8 cellular contexts compared by ENCODE assay signal in the genomic region with DNA sequence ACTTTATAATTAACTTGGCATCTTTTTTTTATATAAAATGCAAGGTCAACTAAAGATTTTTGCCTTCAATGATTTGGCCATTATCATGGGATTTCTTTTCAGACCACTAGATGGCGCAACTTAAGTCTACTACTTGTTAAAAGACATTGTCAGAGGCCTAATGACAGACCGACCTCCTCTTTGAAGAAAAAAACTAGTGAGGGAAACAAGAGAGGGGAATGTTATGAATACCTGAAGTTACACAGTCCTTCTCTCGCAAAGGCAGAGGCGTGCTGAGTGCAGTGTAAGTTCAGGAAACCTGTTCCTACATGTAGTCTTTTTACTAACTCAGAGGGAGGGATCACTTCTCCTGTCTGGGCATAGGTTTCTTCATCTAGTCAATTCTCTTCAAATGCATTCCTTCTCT.
DNase-seq lines count a peak whose midpoint lies in the region; ATAC-seq and TF ChIP-seq lines count a peak whose summit lies in the region.

No MANE protein-coding gene starts in this region.

- DNase-seq in stimulated activated CD4-positive, alpha-beta T cell treated with anti-CD3 and anti-CD28 coated beads, Interleukin-4, amount 100 ng/mL, for 24 hours = peak; percentile 36
- no peak for DNase-seq in stimulated activated CD4-positive, alpha-beta T cell treated with anti-CD3 and anti-CD28 coated beads, Interleukin-4, amount 100 ng/mL, for 1 hour
- DNase-seq in NCI-H748 (lab: John Stamatoyannopoulos, UW; ENCODE audit: unreplicated experiment) (peak; percentile 70), astrocyte of the spinal cord (ENCODE audit: low read depth, low spot score) (peak; percentile 70), iPS-NIHi7 (ENCODE audit: extremely low spot score) (peak; percentile 52), superior temporal gyrus (ENCODE audit: extremely low spot score) (peak; percentile 85)
- no peak for DNase-seq in effector CD8-positive, alpha-beta T cell (lab: John Stamatoyannopoulos, UW)

- ATAC-seq in HG02973 (IDR thresholded peaks at IDR 0.05; ENCODE audit: unreplicated experiment) = peak; percentile 53

- no peak overlapping the region for H3K4me3 ChIP-seq in astrocyte of the spinal cord (ENCODE audit: low read depth, low read length)

- in situ Hi-C loops in astrocyte of the spinal cord (cut with HindIII; ENCODE audit: low sequenced_read_pairs) = no loop called here

- peak; percentile 62 for TF ChIP-seq CTCF in astrocyte of the spinal cord (IDR thresholded peaks at IDR 0.05; ENCODE audit: low read depth, low read length)

Comparison
In these comparisons a context has a peak if more than half of its experiments do, and no peak if none do; other contexts are left out.
1. DNase-seq: peak in stimulated activated CD4-positive, alpha-beta T cell treated with anti-CD3 and anti-CD28 coated beads, Interleukin-4, amount 100 ng/mL, for 24 hours (single experiment), NCI-H748 (single experiment), astrocyte of the spinal cord (single experiment), iPS-NIHi7 (single experiment) and superior temporal gyrus (single experiment); none in stimulated activated CD4-positive, alpha-beta T cell treated with anti-CD3 and anti-CD28 coated beads, Interleukin-4, amount 100 ng/mL, for 1 hour (single experiment) and effector CD8-positive, alpha-beta T cell (single experiment).